31 cellular contexts compared by ENCODE assay signal in the genomic region with DNA sequence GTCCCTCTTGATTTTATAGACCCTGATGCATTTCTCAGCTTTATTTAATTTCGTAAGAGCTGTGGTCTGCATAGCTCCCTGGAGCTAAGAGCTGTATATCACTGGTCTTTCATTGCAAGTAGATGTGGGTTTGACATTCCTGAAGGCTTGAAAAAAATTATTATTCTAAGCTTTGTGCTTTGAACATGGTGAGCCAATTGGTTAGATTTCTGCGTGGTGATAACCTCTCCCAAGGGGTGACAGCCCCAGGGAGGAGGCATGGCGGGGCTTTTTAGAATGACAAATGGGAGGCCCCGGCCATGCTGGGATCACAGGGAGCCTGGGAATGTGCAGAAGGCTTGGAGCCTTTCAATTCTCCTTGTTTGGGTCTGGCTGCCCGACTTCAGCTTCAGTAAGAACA.
A peak's percentile ranks its signal among the peaks of the same experiment; 100 is the strongest.
DNase-seq lines count a peak whose midpoint lies in the region; ATAC-seq, FAIRE-seq and TF ChIP-seq lines count a peak whose summit lies in the region.
"Had no signal": no experiment of that assay in that cellular context is flagged by ENCODE, and none has a peak within 500 bp of the region (broad histone marks: within the 10 kb centered on the region; RNA-seq: fewer than 3 reads in every experiment).

No MANE protein-coding gene starts in this region.

- in situ Hi-C loops in brain microvascular endothelial cell (cut with HindIII; ENCODE audit: low pct_ligation_motif_present, low sequenced_read_pairs): no loop called here

- no peak overlapping the region for H3K27ac ChIP-seq in brain microvascular endothelial cell
- H3K27ac ChIP-seq: cardiac muscle cell, tibial nerve, WERI-Rb-1 had no signal

- peaks cover 3% of the 10 kb centered on the region for H3K27me3 Mint-ChIP-seq in nephron progenitor cell (ENCODE audit: low read depth, poor library complexity)
- H3K27me3 Mint-ChIP-seq: activated CD4-positive, alpha-beta T cell treated with anti-CD3 and anti-CD28 coated beads, Interleukin-2, amount 10 ng/mL, durations not matched to agents 24 days and 14 days; CD8-positive, alpha-beta memory T cell had no signal

- TF ChIP-seq CTCF in AG09309 (IDR thresholded peaks at IDR 0.05; ENCODE audit: control insufficient read depth, insufficient read depth, low read depth, low read length, missing control alignments): no peak
- TF ChIP-seq CTCF in brain microvascular endothelial cell (IDR thresholded peaks at IDR 0.05; ENCODE audit: low read depth, low read length, missing control alignments): no peak
- no peak for TF ChIP-seq CTCF in nephron progenitor cell (IDR thresholded peaks at IDR 0.05)

- DNase-seq in AG09309 (ENCODE audit: low read depth): peak; percentile 17
- peak; percentile 51 for DNase-seq in HTR-8/SVneo (ENCODE audit: insufficient read length, low spot score)
- DNase-seq in brain microvascular endothelial cell: peak; percentile 51
- DNase-seq in nephron progenitor cell: no peak
- DNase-seq in NCI-H2029 treated with DMSO at 0.1 percent for 48 hours (lab: John Stamatoyannopoulos, UW): no peak
- DNase-seq: activated CD4-positive, alpha-beta T cell treated with anti-CD3 and anti-CD28 coated beads, Interleukin-2, amount 10 ng/mL, durations not matched to agents 24 days and 14 days; activated naive CD4-positive, alpha-beta T cell; activated T-cell treated with anti-CD3 and anti-CD28 coated beads, Interleukin-2, amount 50 U/mL, for 4 hours; CD8-positive, alpha-beta memory T cell; cortex of kidney; DMS153; GF-D8; left colon; NCI-H187; NCI-H2171 treated with DMSO at 0.1 percent for 48 hours; NCI-H526; SHP77; T-helper 9 cell; WERI-Rb-1 had no signal

- no peak overlapping the region for H3K4me3 Mint-ChIP-seq in nephron progenitor cell
- H3K4me3 Mint-ChIP-seq: activated CD4-positive, alpha-beta T cell treated with anti-CD3 and anti-CD28 coated beads, Interleukin-2, amount 10 ng/mL, durations not matched to agents 24 days and 14 days; activated T-cell treated with anti-CD3 and anti-CD28 coated beads, Interleukin-2, amount 50 U/mL, for 4 hours; CD8-positive, alpha-beta memory T cell; memory B cell; stimulated activated naive CD8-positive, alpha-beta T cell treated with anti-CD3 and anti-CD28 coated beads, Interleukin-15, Interleukin-2, amounts not matched to agents 100 ng/mL and 50 ng/mL, for 24 hours had no signal

- H3K4me1 Mint-ChIP-seq in nephron progenitor cell: peaks cover 38% of the 10 kb centered on the region
- H3K4me1 Mint-ChIP-seq: activated CD4-positive, alpha-beta T cell treated with anti-CD3 and anti-CD28 coated beads, Interleukin-2, amount 10 ng/mL, durations not matched to agents 24 days and 14 days; CD8-positive, alpha-beta memory T cell; memory B cell had no signal

- H3K27me3 ChIP-seq in brain microvascular endothelial cell (replicated peaks): no peaks in the 10 kb centered on the region
- H3K27me3 ChIP-seq: BE2C, cardiac muscle cell, tibial nerve had no signal

- no peaks in the 10 kb centered on the region for H3K36me3 ChIP-seq in brain microvascular endothelial cell (replicated peaks)
- H3K36me3 ChIP-seq: BE2C, cardiac muscle cell, tibial nerve, WERI-Rb-1 had no signal

- peaks cover 21% of the 10 kb centered on the region for H3K9me3 Mint-ChIP-seq in nephron progenitor cell
- H3K9me3 Mint-ChIP-seq: activated T-cell treated with anti-CD3 and anti-CD28 coated beads, Interleukin-2, amount 50 U/mL, for 4 hours; memory B cell had no signal

- no peak for FAIRE-seq in HTR-8/SVneo (lab: Jason Lieb, UNC)
- FAIRE-seq: A204.1, frontal cortex, GM18507 had no signal

- H3K27ac Mint-ChIP-seq in nephron progenitor cell: peak overlapping the region; percentile 86
- H3K27ac Mint-ChIP-seq: activated CD4-positive, alpha-beta T cell treated with anti-CD3 and anti-CD28 coated beads, Interleukin-2, amount 10 ng/mL, durations not matched to agents 24 days and 14 days; CD8-positive, alpha-beta memory T cell; memory B cell; progenitor cell of endocrine pancreas; stimulated activated naive CD8-positive, alpha-beta T cell treated with anti-CD3 and anti-CD28 coated beads, Interleukin-15, Interleukin-2, amounts not matched to agents 100 ng/mL and 50 ng/mL, for 24 hours had no signal

- ATAC-seq in HG02610 (IDR thresholded peaks at IDR 0.05; ENCODE audit: unreplicated experiment): no peak
- no peak for ATAC-seq in GM21515 (IDR thresholded peaks at IDR 0.05; ENCODE audit: unreplicated experiment)
- ATAC-seq in HG02840 (IDR thresholded peaks at IDR 0.05; ENCODE audit: low FRiP score, unreplicated experiment): no peak
- ATAC-seq: activated T-cell treated with anti-CD3 and anti-CD28 coated beads, Interleukin-2, amount 50 U/mL, for 4 hours; left colon had no signal

- H3K36me3 Mint-ChIP-seq in nephron progenitor cell (ENCODE audit: low read depth): peaks cover 16% of the 10 kb centered on the region
- H3K36me3 Mint-ChIP-seq: CD8-positive, alpha-beta memory T cell; memory B cell had no signal

- no peak overlapping the region for H3K4me3 ChIP-seq in AG09309 (ENCODE audit: control insufficient read depth, low read depth, low read length)
- no peak overlapping the region for H3K4me3 ChIP-seq in brain microvascular endothelial cell (ENCODE audit: low read depth, low read length)
- H3K4me3 ChIP-seq: cardiac muscle cell, tibial nerve had no signal

Comparison
In these comparisons a context has a peak if more than half of its experiments do, and no peak if none do; other contexts are left out.
1. DNase-seq: peak in AG09309 (single experiment), HTR-8/SVneo (single experiment) and brain microvascular endothelial cell (single experiment); none in nephron progenitor cell (single experiment) and NCI-H2029 treated with DMSO at 0.1 percent for 48 hours (single experiment).